In the genomic region with DNA sequence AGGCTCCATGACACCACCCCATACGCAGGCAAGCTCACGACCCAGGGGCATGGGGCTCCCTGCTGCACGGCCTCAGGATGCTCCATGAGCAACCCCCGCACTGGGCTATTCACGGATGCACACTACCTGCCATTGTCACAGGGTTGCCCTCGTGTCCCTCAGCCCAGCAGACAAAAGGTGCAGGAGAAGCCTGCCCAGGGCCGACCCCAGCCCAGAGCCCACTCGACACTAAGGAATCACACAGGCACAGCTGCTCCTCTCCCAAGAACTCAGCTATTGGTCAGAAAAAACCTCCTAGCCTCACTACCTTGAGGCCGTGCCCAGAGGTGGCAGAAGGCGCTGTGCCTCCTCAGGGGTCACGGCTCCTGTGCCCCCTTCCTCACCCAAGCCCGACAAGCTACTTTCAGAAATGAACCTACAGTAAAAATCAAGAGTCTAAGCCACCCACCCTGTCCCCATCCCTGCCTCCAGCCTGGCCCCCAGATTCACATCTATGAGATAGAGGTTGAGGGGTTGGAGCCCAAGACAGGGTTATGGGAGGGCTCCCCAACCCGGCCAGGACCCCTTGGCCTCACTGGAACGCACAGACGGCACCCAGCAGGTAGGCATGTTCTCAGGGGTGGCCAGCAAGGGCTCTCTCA, we compare ENCODE assay signal across 1 cellular context.
TF ChIP-seq lines count a peak whose summit lies in the region.

No MANE protein-coding gene starts in this region.

TF ChIP-seq in K562, 482 proteins besides CTCF, POLR2A, EP300 and RAD21:
- TF ChIP-seq MYNN (IDR thresholded peaks at IDR 0.05) = 0 out of 2 replicates have a peak, but pooled peaks have one; percentile 8
- no peak for TF ChIP-seq MYNN (CRISPR knock-in tag; IDR thresholded peaks at IDR 0.05)
- no peak for TF ChIP-seq ZNF583 (CRISPR knock-in tag; IDR thresholded peaks at IDR 0.05)
- TF ChIP-seq POLR2G (IDR thresholded peaks at IDR 0.05; ENCODE audit: low read depth, low read length) = peak; percentile 54
- no peak for TF ChIP-seq BACH1 (tag; IDR thresholded peaks at IDR 0.05)
- TF ChIP-seq TBP (optimal IDR thresholded peaks at IDR 0.05; ENCODE audit: low read depth, low read length) = no peak
